ENCODE assay signal across 1 cellular context in the genomic region with DNA sequence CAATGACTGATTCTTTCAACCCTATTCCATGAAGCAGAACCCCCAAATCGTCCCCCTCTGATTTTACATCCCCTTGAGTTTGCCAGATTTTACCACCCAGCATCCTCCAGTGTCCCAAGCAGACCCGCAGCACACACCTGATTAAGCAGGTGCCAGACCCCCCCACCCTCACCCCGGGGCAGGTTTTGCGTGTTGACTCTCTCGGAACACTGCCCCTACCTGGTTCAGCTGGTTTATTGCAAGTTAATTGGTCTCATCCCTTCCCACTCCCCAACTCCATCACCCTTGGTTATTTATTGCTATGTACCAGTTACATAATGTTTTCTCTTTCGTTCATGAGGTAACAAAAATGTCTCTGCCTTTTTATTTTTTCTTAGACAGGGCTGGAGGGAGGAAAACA.
TF ChIP-seq lines count a peak whose summit lies in the region.

No MANE protein-coding gene starts in this region.

TF ChIP-seq in GM23338, 12 proteins besides CTCF, POLR2A, EP300 and RAD21 (continued from another document):
- TF ChIP-seq, protein P1, sequence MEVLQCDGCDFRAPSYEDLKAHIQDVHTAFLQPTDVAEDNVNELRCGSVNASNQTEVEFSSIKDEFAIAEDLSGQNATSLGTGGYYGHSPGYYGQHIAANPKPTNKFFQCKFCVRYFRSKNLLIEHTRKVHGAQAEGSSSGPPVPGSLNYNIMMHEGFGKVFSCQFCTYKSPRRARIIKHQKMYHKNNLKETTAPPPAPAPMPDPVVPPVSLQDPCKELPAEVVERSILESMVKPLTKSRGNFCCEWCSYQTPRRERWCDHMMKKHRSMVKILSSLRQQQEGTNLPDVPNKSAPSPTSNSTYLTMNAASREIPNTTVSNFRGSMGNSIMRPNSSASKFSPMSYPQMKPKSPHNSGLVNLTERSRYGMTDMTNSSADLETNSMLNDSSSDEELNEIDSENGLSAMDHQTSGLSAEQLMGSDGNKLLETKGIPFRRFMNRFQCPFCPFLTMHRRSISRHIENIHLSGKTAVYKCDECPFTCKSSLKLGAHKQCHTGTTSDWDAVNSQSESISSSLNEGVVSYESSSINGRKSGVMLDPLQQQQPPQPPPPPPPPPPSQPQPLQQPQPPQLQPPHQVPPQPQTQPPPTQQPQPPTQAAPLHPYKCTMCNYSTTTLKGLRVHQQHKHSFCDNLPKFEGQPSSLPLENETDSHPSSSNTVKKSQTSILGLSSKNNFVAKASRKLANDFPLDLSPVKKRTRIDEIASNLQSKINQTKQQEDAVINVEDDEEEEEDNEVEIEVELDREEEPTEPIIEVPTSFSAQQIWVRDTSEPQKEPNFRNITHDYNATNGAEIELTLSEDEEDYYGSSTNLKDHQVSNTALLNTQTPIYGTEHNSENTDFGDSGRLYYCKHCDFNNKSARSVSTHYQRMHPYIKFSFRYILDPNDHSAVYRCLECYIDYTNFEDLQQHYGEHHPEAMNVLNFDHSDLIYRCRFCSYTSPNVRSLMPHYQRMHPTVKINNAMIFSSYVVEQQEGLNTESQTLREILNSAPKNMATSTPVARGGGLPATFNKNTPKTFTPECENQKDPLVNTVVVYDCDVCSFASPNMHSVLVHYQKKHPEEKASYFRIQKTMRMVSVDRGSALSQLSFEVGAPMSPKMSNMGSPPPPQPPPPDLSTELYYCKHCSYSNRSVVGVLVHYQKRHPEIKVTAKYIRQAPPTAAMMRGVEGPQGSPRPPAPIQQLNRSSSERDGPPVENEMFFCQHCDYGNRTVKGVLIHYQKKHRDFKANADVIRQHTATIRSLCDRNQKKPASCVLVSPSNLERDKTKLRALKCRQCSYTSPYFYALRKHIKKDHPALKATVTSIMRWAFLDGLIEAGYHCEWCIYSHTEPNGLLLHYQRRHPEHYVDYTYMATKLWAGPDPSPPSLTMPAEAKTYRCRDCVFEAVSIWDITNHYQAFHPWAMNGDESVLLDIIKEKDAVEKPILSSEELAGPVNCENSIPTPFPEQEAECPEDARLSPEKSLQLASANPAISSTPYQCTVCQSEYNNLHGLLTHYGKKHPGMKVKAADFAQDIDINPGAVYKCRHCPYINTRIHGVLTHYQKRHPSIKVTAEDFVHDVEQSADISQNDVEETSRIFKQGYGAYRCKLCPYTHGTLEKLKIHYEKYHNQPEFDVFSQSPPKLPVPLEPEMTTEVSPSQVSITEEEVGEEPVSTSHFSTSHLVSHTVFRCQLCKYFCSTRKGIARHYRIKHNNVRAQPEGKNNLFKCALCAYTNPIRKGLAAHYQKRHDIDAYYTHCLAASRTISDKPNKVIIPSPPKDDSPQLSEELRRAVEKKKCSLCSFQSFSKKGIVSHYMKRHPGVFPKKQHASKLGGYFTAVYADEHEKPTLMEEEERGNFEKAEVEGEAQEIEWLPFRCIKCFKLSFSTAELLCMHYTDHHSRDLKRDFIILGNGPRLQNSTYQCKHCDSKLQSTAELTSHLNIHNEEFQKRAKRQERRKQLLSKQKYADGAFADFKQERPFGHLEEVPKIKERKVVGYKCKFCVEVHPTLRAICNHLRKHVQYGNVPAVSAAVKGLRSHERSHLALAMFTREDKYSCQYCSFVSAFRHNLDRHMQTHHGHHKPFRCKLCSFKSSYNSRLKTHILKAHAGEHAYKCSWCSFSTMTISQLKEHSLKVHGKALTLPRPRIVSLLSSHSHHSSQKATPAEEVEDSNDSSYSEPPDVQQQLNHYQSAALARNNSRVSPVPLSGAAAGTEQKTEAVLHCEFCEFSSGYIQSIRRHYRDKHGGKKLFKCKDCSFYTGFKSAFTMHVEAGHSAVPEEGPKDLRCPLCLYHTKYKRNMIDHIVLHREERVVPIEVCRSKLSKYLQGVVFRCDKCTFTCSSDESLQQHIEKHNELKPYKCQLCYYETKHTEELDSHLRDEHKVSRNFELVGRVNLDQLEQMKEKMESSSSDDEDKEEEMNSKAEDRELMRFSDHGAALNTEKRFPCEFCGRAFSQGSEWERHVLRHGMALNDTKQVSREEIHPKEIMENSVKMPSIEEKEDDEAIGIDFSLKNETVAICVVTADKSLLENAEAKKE (CRISPR knock-in tag; IDR thresholded peaks at IDR 0.05), result no peak
- no peak for TF ChIP-seq EZH2 (IDR thresholded peaks at IDR 0.05; ENCODE audit: low read depth, unreplicated experiment)
- TF ChIP-seq ZNF114 (CRISPR knock-in tag; IDR thresholded peaks at IDR 0.05), result no peak
- no peak for TF ChIP-seq CREB1 (CRISPR knock-in tag; IDR thresholded peaks at IDR 0.05; ENCODE audit: low read depth)
- no peak for TF ChIP-seq EZH2phosphoT487 (IDR thresholded peaks at IDR 0.05; ENCODE audit: unreplicated experiment)
- no peak for TF ChIP-seq ZNF331 (CRISPR knock-in tag; IDR thresholded peaks at IDR 0.05; ENCODE audit: low read depth)
- no peak for TF ChIP-seq POLR2AphosphoS5 (IDR thresholded peaks at IDR 0.05; ENCODE audit: low read depth)
- no peak for TF ChIP-seq STAT1 (IDR thresholded peaks at IDR 0.05; ENCODE audit: unreplicated experiment)
